ENCODE assay signal across 7 cellular contexts in the genomic region with DNA sequence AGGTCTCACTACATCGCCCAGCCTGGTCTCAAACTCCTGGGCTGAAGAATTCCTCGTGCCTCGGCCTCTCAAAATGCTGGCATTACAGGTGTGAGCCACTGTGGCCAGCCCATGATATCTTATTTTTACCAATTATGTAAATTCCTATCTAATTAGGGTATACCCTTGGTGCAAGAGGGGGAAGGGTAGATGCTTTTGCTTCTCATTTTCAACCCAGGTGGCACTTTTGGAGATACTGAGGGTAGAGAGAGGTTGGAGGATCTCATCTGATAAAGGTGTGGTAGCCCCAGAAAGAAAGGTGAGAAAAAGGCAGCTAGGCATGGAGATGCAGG. TPM values are rescaled to one million over a fixed set of nuclear protein-coding genes. Genes with fewer than 3 reads are reported as not detected.
A peak's percentile ranks its signal among the peaks of the same experiment; 100 is the strongest.
DNase-seq lines count a peak whose midpoint lies in the region; ATAC-seq and TF ChIP-seq lines count a peak whose summit lies in the region.

No MANE protein-coding gene starts in this region.

- H3K4me3 Mint-ChIP-seq in activated CD4-positive, alpha-beta memory T cell treated with anti-CD3 and anti-CD28 coated beads for 36 hours, result peak overlapping the region; percentile 9
- H3K4me3 Mint-ChIP-seq in stimulated activated naive B cell treated with anti-CD40 and anti-IgM and Interleukin-4, amounts not matched to agents 10 μg/mL and 1 μg/mL and 100 μg/mL, for 72 hours, result peak overlapping the region; percentile 47 to 73

- peaks cover 17% of the 10 kb centered on the region for H3K4me1 ChIP-seq in iPS-20b (ENCODE audit: insufficient read depth, low read length)

- intact Hi-C loops in activated CD4-positive, alpha-beta memory T cell treated with anti-CD3 and anti-CD28 coated beads for 36 hours (cut with micrococcal nuclease), result loop anchor here (2.0 to 10.0 kb wide), 7 partner anchors 125 to 545 kb away; a partner anchor contains a TSS

- DNase-seq in activated CD4-positive, alpha-beta memory T cell treated with anti-CD3 and anti-CD28 coated beads for 36 hours, result no peak
- no peak for DNase-seq in stimulated activated naive B cell treated with anti-CD40 and anti-IgM and Interleukin-4, amounts not matched to agents 10 μg/mL and 1 μg/mL and 100 μg/mL, for 72 hours
- no peak for DNase-seq in HEK293T (ENCODE audit: extremely low spot score)
- no peak for DNase-seq in NCI-H187 (lab: John Stamatoyannopoulos, UW)

- peak overlapping the region; percentile 97 for H3K27ac Mint-ChIP-seq in activated CD4-positive, alpha-beta memory T cell treated with anti-CD3 and anti-CD28 coated beads for 36 hours
- H3K27ac Mint-ChIP-seq in stimulated activated naive B cell treated with anti-CD40 and anti-IgM and Interleukin-4, amounts not matched to agents 10 μg/mL and 1 μg/mL and 100 μg/mL, for 72 hours, result peak overlapping the region; percentile 84

- H3K27me3 ChIP-seq in iPS-20b (ENCODE audit: insufficient read depth, low read length), result no peaks in the 10 kb centered on the region

- H3K9me3 Mint-ChIP-seq in activated CD4-positive, alpha-beta memory T cell treated with anti-CD3 and anti-CD28 coated beads for 36 hours, result no peaks in the 10 kb centered on the region
- no peaks in the 10 kb centered on the region for H3K9me3 Mint-ChIP-seq in stimulated activated naive B cell treated with anti-CD40 and anti-IgM and Interleukin-4, amounts not matched to agents 10 μg/mL and 1 μg/mL and 100 μg/mL, for 72 hours

- peak overlapping the region; percentile 20 for H3K27ac ChIP-seq in iPS-20b (ENCODE audit: low read length)

- H3K9ac ChIP-seq in iPS-20b (ENCODE audit: low read depth, low read length), result no peak overlapping the region

- no peaks in the 10 kb centered on the region for H3K27me3 Mint-ChIP-seq in activated CD4-positive, alpha-beta memory T cell treated with anti-CD3 and anti-CD28 coated beads for 36 hours
- H3K27me3 Mint-ChIP-seq in stimulated activated naive B cell treated with anti-CD40 and anti-IgM and Interleukin-4, amounts not matched to agents 10 μg/mL and 1 μg/mL and 100 μg/mL, for 72 hours, result no peaks in the 10 kb centered on the region

- peaks cover 38% of the 10 kb centered on the region for H3K36me3 Mint-ChIP-seq in activated CD4-positive, alpha-beta memory T cell treated with anti-CD3 and anti-CD28 coated beads for 36 hours
- peaks cover 23 to 41% of the 10 kb centered on the region in 2 donors for H3K36me3 Mint-ChIP-seq in stimulated activated naive B cell treated with anti-CD40 and anti-IgM and Interleukin-4, amounts not matched to agents 10 μg/mL and 1 μg/mL and 100 μg/mL, for 72 hours

- CTCF ChIA-PET in activated CD4-positive, alpha-beta memory T cell treated with anti-CD3 and anti-CD28 coated beads for 36 hours (lab: Charles Lee), result interaction anchor here (0.6 to 2.6 kb wide), 3 partner anchors 9 to 51 kb away, joined by 3 to 10 read pairs (median 4); no protein-coding TSS in a partner anchor
- CTCF ChIA-PET in HEK293T (lab: Yijun Ruan, JAX), result no interaction called here

- POLR2A ChIA-PET in activated CD4-positive, alpha-beta memory T cell treated with anti-CD3 and anti-CD28 coated beads for 36 hours (lab: Charles Lee), result interaction anchor here (0.9 to 9.2 kb wide), 6 partner anchors 16 to 45 kb away, joined by 3 to 147 read pairs (median 6); a partner anchor contains a TSS
- POLR2A ChIA-PET in HEK293T (lab: Yijun Ruan, JAX), result interaction anchor here (1.8 kb wide), 1 partner anchor 32 kb away, joined by 4 read pairs; a partner anchor contains a TSS

- no peaks in the 10 kb centered on the region for H3K9me3 ChIP-seq in iPS-20b (ENCODE audit: insufficient read depth, low read depth, low read length)

- H3K4me3 ChIP-seq in iPS-20b (ENCODE audit: low read length), result no peak overlapping the region

- H3K36me3 ChIP-seq in iPS-20b (ENCODE audit: insufficient read depth, low read depth, low read length), result peaks cover 49% of the 10 kb centered on the region

- ATAC-seq in HG02798 (IDR thresholded peaks at IDR 0.05; ENCODE audit: poor library complexity, unreplicated experiment) (peak; percentile 16), GM18502 (IDR thresholded peaks at IDR 0.05; ENCODE audit: poor library complexity, unreplicated experiment) (no peak)
- ATAC-seq in stimulated activated naive B cell treated with anti-CD40 and anti-IgM and Interleukin-4, amounts not matched to agents 10 μg/mL and 1 μg/mL and 100 μg/mL, for 72 hours (replicated peaks), result no peak

- H3K4me1 Mint-ChIP-seq in activated CD4-positive, alpha-beta memory T cell treated with anti-CD3 and anti-CD28 coated beads for 36 hours (ENCODE audit: low read depth), result peaks cover 64% of the 10 kb centered on the region
- peaks cover 38 to 60% of the 10 kb centered on the region in 2 donors for H3K4me1 Mint-ChIP-seq in stimulated activated naive B cell treated with anti-CD40 and anti-IgM and Interleukin-4, amounts not matched to agents 10 μg/mL and 1 μg/mL and 100 μg/mL, for 72 hours

TF ChIP-seq in HEK293T, 16 proteins besides CTCF, POLR2A, EP300 and RAD21:
- TF ChIP-seq FOXA1 (IDR thresholded peaks at IDR 0.05), result no peak
- no peak for TF ChIP-seq SUZ12 (IDR thresholded peaks at IDR 0.05)
- no peak for TF ChIP-seq ELF4 (IDR thresholded peaks at IDR 0.05)
- no peak for TF ChIP-seq SP1 (IDR thresholded peaks at IDR 0.05)
- no peak for TF ChIP-seq TARDBP (IDR thresholded peaks at IDR 0.05)
- no peak for TF ChIP-seq FOXM1 (IDR thresholded peaks at IDR 0.05; ENCODE audit: borderline replicate concordance)
- TF ChIP-seq, protein P1, sequence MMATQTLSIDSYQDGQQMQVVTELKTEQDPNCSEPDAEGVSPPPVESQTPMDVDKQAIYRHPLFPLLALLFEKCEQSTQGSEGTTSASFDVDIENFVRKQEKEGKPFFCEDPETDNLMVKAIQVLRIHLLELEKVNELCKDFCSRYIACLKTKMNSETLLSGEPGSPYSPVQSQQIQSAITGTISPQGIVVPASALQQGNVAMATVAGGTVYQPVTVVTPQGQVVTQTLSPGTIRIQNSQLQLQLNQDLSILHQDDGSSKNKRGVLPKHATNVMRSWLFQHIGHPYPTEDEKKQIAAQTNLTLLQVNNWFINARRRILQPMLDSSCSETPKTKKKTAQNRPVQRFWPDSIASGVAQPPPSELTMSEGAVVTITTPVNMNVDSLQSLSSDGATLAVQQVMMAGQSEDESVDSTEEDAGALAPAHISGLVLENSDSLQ (IDR thresholded peaks at IDR 0.05), result no peak
- TF ChIP-seq LEF1 (IDR thresholded peaks at IDR 0.05; ENCODE audit: borderline replicate concordance), result no peak
- no peak for TF ChIP-seq ARNT (IDR thresholded peaks at IDR 0.05)
- TF ChIP-seq BHLHE40 (IDR thresholded peaks at IDR 0.05; ENCODE audit: borderline replicate concordance), result no peak
- no peak for TF ChIP-seq CTBP1 (IDR thresholded peaks at IDR 0.05; ENCODE audit: borderline replicate concordance)

RNA-seq across cellular contexts. Expression of a gene that starts 17.4 kb away (rescaled TPM):
- 100 to 1,000 TPM; 212 to 219 TPM for total RNA-seq in activated CD4-positive, alpha-beta memory T cell treated with anti-CD3 and anti-CD28 coated beads for 36 hours

RNA-seq across cellular contexts. Expression of a gene that starts 32.6 kb away (rescaled TPM):
- 100 to 1,000 TPM; 280 to 288 TPM for total RNA-seq in activated CD4-positive, alpha-beta memory T cell treated with anti-CD3 and anti-CD28 coated beads for 36 hours
